ENCODE assay signal across 22 cellular contexts in the genomic region with DNA sequence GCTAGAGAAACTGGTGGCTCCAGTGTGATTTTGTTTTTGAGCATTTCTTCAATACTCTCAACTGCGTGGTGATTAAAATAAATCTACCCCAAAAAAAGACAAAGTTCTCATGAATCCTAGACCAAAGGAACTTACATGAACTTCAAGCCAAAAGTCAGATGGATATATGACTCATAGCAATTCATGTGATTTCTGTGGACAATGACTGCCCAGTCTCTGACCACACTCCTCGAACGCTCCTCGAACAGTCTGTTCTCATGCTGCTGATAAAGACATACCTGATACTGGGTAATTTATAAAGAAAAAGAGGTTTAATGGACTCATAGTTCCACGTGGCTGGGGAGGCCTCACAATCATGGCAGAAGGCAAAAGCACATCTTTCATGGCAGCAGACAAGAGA. TPM values are rescaled to one million over a fixed set of nuclear protein-coding genes. Genes with fewer than 3 reads are reported as not detected.
DNase-seq lines count a peak whose midpoint lies in the region; ATAC-seq, FAIRE-seq and TF ChIP-seq lines count a peak whose summit lies in the region.
"Had no signal": no experiment of that assay in that cellular context is flagged by ENCODE, and none has a peak within 500 bp of the region (broad histone marks: within the 10 kb centered on the region; RNA-seq: fewer than 3 reads in every experiment).

No MANE protein-coding gene starts in this region.

- H3K27ac ChIP-seq in astrocyte (ENCODE audit: low read depth, low read length) (no peak overlapping the region), prostate gland (no peak overlapping the region)
- H3K27ac ChIP-seq: epithelial cell of prostate, foreskin keratinocyte had no signal

- H3K4me3 Mint-ChIP-seq in astrocyte (ENCODE audit: unreplicated experiment) = no peak overlapping the region
- no peak overlapping the region for H3K4me3 Mint-ChIP-seq in MCF 10A (ENCODE audit: unreplicated experiment)
- H3K4me3 Mint-ChIP-seq: activated CD4-positive, alpha-beta T cell treated with anti-CD3 and anti-CD28 coated beads, Interleukin-2, amount 10 ng/mL, durations not matched to agents 7 days and 5 days; activated CD8-positive, alpha-beta memory T cell treated with anti-CD3 and anti-CD28 coated beads, Interleukin-2, amount 10 ng/mL, durations not matched to agents 7 days and 5 days; activated naive CD4-positive, alpha-beta T cell treated with anti-CD3 and anti-CD28 coated beads for 36 hours had no signal

- H3K9me3 ChIP-seq in astrocyte (ENCODE audit: insufficient read depth, low read depth, low read length) (no peaks in the 10 kb centered on the region), prostate gland (no peaks in the 10 kb centered on the region)

- no peaks in the 10 kb centered on the region for H3K4me1 ChIP-seq in astrocyte (ENCODE audit: insufficient read depth, low read length)
- H3K4me1 ChIP-seq in prostate gland (replicated peaks) = no peaks in the 10 kb centered on the region
- H3K4me1 ChIP-seq: foreskin keratinocyte had no signal

- H3K9ac ChIP-seq in astrocyte (ENCODE audit: low read length) = no peak overlapping the region

- H2AFZ ChIP-seq in astrocyte (ENCODE audit: low read depth, low read length) = no peak overlapping the region

- no peaks in the 10 kb centered on the region for H3K79me2 ChIP-seq in astrocyte (ENCODE audit: insufficient read depth, low read length)

- TF ChIP-seq POLR2A in prostate gland (IDR thresholded peaks at IDR 0.05) = no peak

- POLR2A ChIA-PET in MCF 10A (lab: Yijun Ruan, JAX) = no interaction called here

- no peaks in the 10 kb centered on the region for H3K9me3 Mint-ChIP-seq in astrocyte (ENCODE audit: unreplicated experiment)
- no peaks in the 10 kb centered on the region for H3K9me3 Mint-ChIP-seq in MCF 10A (ENCODE audit: unreplicated experiment)
- H3K9me3 Mint-ChIP-seq: activated naive CD4-positive, alpha-beta T cell treated with anti-CD3 and anti-CD28 coated beads for 36 hours had no signal

- H3K27me3 ChIP-seq in astrocyte (ENCODE audit: insufficient read depth, low read length) = no peaks in the 10 kb centered on the region
- no peaks in the 10 kb centered on the region for H3K27me3 ChIP-seq in prostate gland (replicated peaks; ENCODE audit: insufficient read depth)
- H3K27me3 ChIP-seq: foreskin keratinocyte had no signal

- H3K4me3 ChIP-seq in astrocyte (ENCODE audit: insufficient read depth, low read depth, low read length) = no peak overlapping the region
- H3K4me3 ChIP-seq in prostate gland = no peak overlapping the region
- H3K4me3 ChIP-seq: skin epidermis had no signal

- CTCF ChIA-PET in MCF 10A (lab: Yijun Ruan, JAX) = no interaction called here

- no peak for FAIRE-seq in astrocyte (lab: Jason Lieb, UNC)
- FAIRE-seq: islet of Langerhans had no signal

- peak; percentile 87 for DNase-seq in COLO829 (ENCODE audit: low spot score)
- peak; percentile 72 for DNase-seq in astrocyte (ENCODE audit: low read depth)
- peak; percentile 90 for DNase-seq in foreskin melanocyte
- DNase-seq in renal cortical epithelial cell (ENCODE audit: low read depth) = peak; percentile 75
- no peak for DNase-seq in prostate gland (ENCODE audit: low spot score)
- DNase-seq in T-helper 1 cell = no peak
- no peak for DNase-seq in MCF 10A (ENCODE audit: unreplicated experiment)
- DNase-seq: activated CD4-positive, alpha-beta T cell treated with anti-CD3 and anti-CD28 coated beads, Interleukin-2, amount 10 ng/mL, durations not matched to agents 7 days and 5 days; activated CD8-positive, alpha-beta memory T cell treated with anti-CD3 and anti-CD28 coated beads, Interleukin-2, amount 10 ng/mL, durations not matched to agents 7 days and 5 days; activated naive CD4-positive, alpha-beta T cell treated with anti-CD3 and anti-CD28 coated beads for 36 hours; amygdala; foreskin keratinocyte; KBM-7; mammary epithelial cell; NCI-H1694 treated with DMSO at 0.1 percent for 48 hours; NCI-H526 treated with DMSO at 0.1 percent for 48 hours; nucleus accumbens had no signal

- no peak for TF ChIP-seq CTCF in astrocyte (IDR thresholded peaks at IDR 0.05; ENCODE audit: insufficient read depth, low read depth, low read length)
- no peak for TF ChIP-seq CTCF in prostate gland (IDR thresholded peaks at IDR 0.05)
- no peak for TF ChIP-seq CTCF in MCF 10A (IDR thresholded peaks at IDR 0.05; ENCODE audit: unreplicated experiment)

- H3K27me3 Mint-ChIP-seq in astrocyte (ENCODE audit: low read depth, unreplicated experiment) = no peaks in the 10 kb centered on the region
- peaks cover 13% of the 10 kb centered on the region for H3K27me3 Mint-ChIP-seq in MCF 10A (ENCODE audit: insufficient read depth, unreplicated experiment)
- H3K27me3 Mint-ChIP-seq: activated CD4-positive, alpha-beta T cell treated with anti-CD3 and anti-CD28 coated beads, Interleukin-2, amount 10 ng/mL, durations not matched to agents 7 days and 5 days; activated CD8-positive, alpha-beta memory T cell treated with anti-CD3 and anti-CD28 coated beads, Interleukin-2, amount 10 ng/mL, durations not matched to agents 7 days and 5 days had no signal

- H3K36me3 ChIP-seq in astrocyte (ENCODE audit: insufficient read depth, low read length) = no peaks in the 10 kb centered on the region
- no peaks in the 10 kb centered on the region for H3K36me3 ChIP-seq in prostate gland

- no peaks in the 10 kb centered on the region for H3K36me3 Mint-ChIP-seq in astrocyte (ENCODE audit: low read depth, unreplicated experiment)
- H3K36me3 Mint-ChIP-seq in MCF 10A (ENCODE audit: insufficient read depth, unreplicated experiment) = no peaks in the 10 kb centered on the region
- H3K36me3 Mint-ChIP-seq: activated CD8-positive, alpha-beta memory T cell treated with anti-CD3 and anti-CD28 coated beads, Interleukin-2, amount 10 ng/mL, durations not matched to agents 7 days and 5 days had no signal

- 70% methylated on average over 5 of the region's 5 CpGs for WGBS in prostate gland

- intact Hi-C loops in prostate gland (cut with DNase I) (no loop called here), MCF 10A (cut with micrococcal nuclease) (no loop called here)

- H3K4me2 ChIP-seq in astrocyte (ENCODE audit: low read length) = no peak overlapping the region

- no peak for ATAC-seq in HG02610 (IDR thresholded peaks at IDR 0.05; ENCODE audit: unreplicated experiment)
- ATAC-seq: activated CD8-positive, alpha-beta memory T cell treated with anti-CD3 and anti-CD28 coated beads, Interleukin-2, amount 10 ng/mL, durations not matched to agents 7 days and 5 days; foreskin keratinocyte; SK-N-SH treated with all-trans-retinoic acid at 6 μM for 48 hours had no signal

- H3K4me1 Mint-ChIP-seq in astrocyte (ENCODE audit: low read depth, unreplicated experiment) (peaks cover 6% of the 10 kb centered on the region), MCF 10A (ENCODE audit: insufficient read depth, unreplicated experiment) (no peaks in the 10 kb centered on the region)
- H3K4me1 Mint-ChIP-seq: activated CD8-positive, alpha-beta memory T cell treated with anti-CD3 and anti-CD28 coated beads, Interleukin-2, amount 10 ng/mL, durations not matched to agents 7 days and 5 days had no signal

- no peaks in the 10 kb centered on the region for H4K20me1 ChIP-seq in astrocyte (ENCODE audit: insufficient read depth, low read length)

- H3K27ac Mint-ChIP-seq in astrocyte (ENCODE audit: unreplicated experiment) (peak overlapping the region; percentile 56), MCF 10A (ENCODE audit: low read depth, unreplicated experiment) (no peak overlapping the region)
- H3K27ac Mint-ChIP-seq: activated CD8-positive, alpha-beta memory T cell treated with anti-CD3 and anti-CD28 coated beads, Interleukin-2, amount 10 ng/mL, durations not matched to agents 7 days and 5 days; activated naive CD4-positive, alpha-beta T cell treated with anti-CD3 and anti-CD28 coated beads for 36 hours had no signal

- no TSS peak for BruUV-seq in MCF 10A (replicated peaks; lab: Mats Ljungman, UMichigan)

RNA-seq across cellular contexts. Expression of a gene that starts 46.4 kb away (rescaled TPM):
- total RNA-seq in astrocyte = 20.1 and 21.5 TPM in 2 replicates
- 11.0 and 16.7 TPM in 2 replicates for total RNA-seq in renal cortical epithelial cell
- total RNA-seq in prostate gland = 10 to 100 TPM; 12.0 to 16.5 TPM
- 13.7 and 17.8 TPM in 2 replicates for total RNA-seq in MCF 10A (2022)

Comparison
In these comparisons a context has a peak if more than half of its experiments do, and no peak if none do; other contexts are left out.
1. DNase-seq: peak in COLO829 (single experiment), astrocyte (single experiment), foreskin melanocyte (single experiment) and renal cortical epithelial cell (single experiment); none in prostate gland (single experiment), T-helper 1 cell (0 of 5) and MCF 10A (single experiment).